15 cellular contexts compared by ENCODE assay signal in genomic region chr10:63766766-63767505, GRCh38.
DNase-seq lines count a peak whose midpoint lies in the region; ATAC-seq, FAIRE-seq and TF ChIP-seq lines count a peak whose summit lies in the region.
"Had no signal": no experiment of that assay in that cellular context is flagged by ENCODE, and none has a peak within 500 bp of the region (broad histone marks: within the 10 kb centered on the region; RNA-seq: fewer than 3 reads in every experiment).

No MANE protein-coding gene starts in this region.

- H3K79me2 ChIP-seq in mammary epithelial cell (ENCODE audit: insufficient read depth, low read length) (no peaks in the 10 kb centered on the region), HepG2 (ENCODE audit: insufficient read depth, low read length) (no peaks in the 10 kb centered on the region)

- H3K9me3 ChIP-seq in mammary epithelial cell (replicated peaks; ENCODE audit: insufficient read depth, low read length), result no peaks in the 10 kb centered on the region
- no peaks in the 10 kb centered on the region for H3K9me3 ChIP-seq in breast epithelium
- H3K9me3 ChIP-seq in HepG2 (ENCODE audit: low read length), result no peaks in the 10 kb centered on the region
- H3K9me3 ChIP-seq in tibial artery, result no peaks in the 10 kb centered on the region

- TF ChIP-seq POLR2A in breast epithelium (IDR thresholded peaks at IDR 0.05) (no peak), HepG2 (IDR thresholded peaks at IDR 0.05; ENCODE audit: insufficient read depth in 1 of 2, low read depth in 2 of 2, low read length in 2 of 2) (no peak)

- DNase-seq in mammary epithelial cell, result peak; percentile 8
- no peak for DNase-seq in breast epithelium (ENCODE audit: low spot score in 2 of 2)
- no peak for DNase-seq in coronary artery (ENCODE audit: low spot score)
- peak; percentile 24 for DNase-seq in HepG2 (ENCODE audit: low spot score)
- no peak for DNase-seq in tibial artery
- no peak for DNase-seq in DMS79 treated with DMSO at 0.1 percent for 48 hours (lab: John Stamatoyannopoulos, UW)
- no peak for DNase-seq in T-helper 1 cell
- DNase-seq in activated CD4-positive, alpha-beta T cell treated with anti-CD3 and anti-CD28 coated beads for 36 hours, result no peak
- DNase-seq: activated CD4-positive, alpha-beta T cell treated with anti-CD3 and anti-CD28 coated beads for 1 hour; activated effector memory CD4-positive, alpha-beta T cell treated with anti-CD3 and anti-CD28 coated beads, Interleukin-2, amount 50 U/mL, for 16 hours; effector CD8-positive, alpha-beta T cell; NCI-H1417 treated with DMSO at 0.1 percent for 48 hours; NCI-H82; stimulated activated naive CD4-positive, alpha-beta T cell treated with Interleukin-2 at 50 U/mL for 16 hours had no signal

- H3K4me3 ChIP-seq in mammary epithelial cell (replicated peaks in 1 of 3; ENCODE audit: insufficient read depth in 1 of 3, low read depth in 2 of 3, low read length in 3 of 3) (no peak overlapping the region), breast epithelium (no peak overlapping the region), coronary artery (no peak overlapping the region), HepG2 (replicated peaks in 1 of 3; ENCODE audit: insufficient read depth in 1 of 3, low read depth in 2 of 3, low read length in 3 of 3) (0 out of 6 replicates have a peak overlapping the region, but pooled peaks of 1 of the 3 experiments have one; percentile 20), tibial artery (no peak overlapping the region)

- H3K27ac Mint-ChIP-seq in activated CD4-positive, alpha-beta T cell treated with anti-CD3 and anti-CD28 coated beads for 36 hours, result no peak overlapping the region

- H2AFZ ChIP-seq in mammary epithelial cell (ENCODE audit: low read depth, low read length), result peak overlapping the region; percentile 43
- no peak overlapping the region for H2AFZ ChIP-seq in HepG2 (ENCODE audit: low read length)

- H3K9ac ChIP-seq in mammary epithelial cell (ENCODE audit: insufficient read depth, low read length), result no peak overlapping the region
- no peak overlapping the region for H3K9ac ChIP-seq in HepG2 (ENCODE audit: insufficient read depth, low read depth, low read length)

- CTCF ChIA-PET in mammary epithelial cell (lab: Charles Lee; ENCODE audit: low non-redundant PET), result interaction anchor here (0.7 to 1.0 kb wide), 3 partner anchors 12 to 600 kb away, joined by 5 to 6 read pairs (median 5); no protein-coding TSS in a partner anchor
- CTCF ChIA-PET in HepG2 (lab: Yijun Ruan, JAX; ENCODE audit: low intra/inter-chr PET ratio, low total read pairs), result interaction anchor here (1.7 kb wide), 1 partner anchor 47 kb away, joined by 9 read pairs; no protein-coding TSS in a partner anchor
- CTCF ChIA-PET in activated CD4-positive, alpha-beta T cell treated with anti-CD3 and anti-CD28 coated beads for 36 hours (lab: Charles Lee), result interaction anchor here (1.0 to 1.9 kb wide), 3 partner anchors 38 to 600 kb away, joined by 3 to 15 read pairs (median 5); no protein-coding TSS in a partner anchor

- H3K4me3 Mint-ChIP-seq in activated CD4-positive, alpha-beta T cell treated with anti-CD3 and anti-CD28 coated beads for 36 hours, result no peak overlapping the region

- H3K9me3 Mint-ChIP-seq in activated CD4-positive, alpha-beta T cell treated with anti-CD3 and anti-CD28 coated beads for 36 hours (ENCODE audit: low read depth), result no peaks in the 10 kb centered on the region

- H3K4me1 ChIP-seq in mammary epithelial cell (ENCODE audit: insufficient read depth, low read length) (peaks cover 28% of the 10 kb centered on the region), breast epithelium (no peaks in the 10 kb centered on the region), HepG2 (ENCODE audit: insufficient read depth, low read length) (peaks cover 15% of the 10 kb centered on the region), tibial artery (peaks cover 0 to 16% (median 5%) of the 10 kb centered on the region in 4 donors)

- no peak for TF ChIP-seq RAD21 in HepG2 (CRISPR knock-in tag; IDR thresholded peaks at IDR 0.05)

- H3K36me3 ChIP-seq in mammary epithelial cell (ENCODE audit: insufficient read depth, low read length) (no peaks in the 10 kb centered on the region), breast epithelium (no peaks in the 10 kb centered on the region), HepG2 (replicated peaks in 1 of 2; ENCODE audit: control insufficient read depth in 1 of 2, insufficient read depth in 2 of 2, low read length in 2 of 2) (no peaks in the 10 kb centered on the region), tibial artery (no peaks in the 10 kb centered on the region)

- H3K27me3 ChIP-seq in mammary epithelial cell (ENCODE audit: insufficient read depth, low read length), result no peaks in the 10 kb centered on the region
- H3K27me3 ChIP-seq in breast epithelium, result no peaks in the 10 kb centered on the region
- no peaks in the 10 kb centered on the region for H3K27me3 ChIP-seq in HepG2 (ENCODE audit: control insufficient read depth in 1 of 2, insufficient read depth in 2 of 2, low read length in 2 of 2)
- no peaks in the 10 kb centered on the region for H3K27me3 ChIP-seq in tibial artery

- TF ChIP-seq CTCF in mammary epithelial cell (conservative IDR thresholded peaks at IDR 0.05 in 1 of 2, IDR thresholded peaks at IDR 0.05 in 1 of 2; ENCODE audit: extremely low read depth in 1 of 2, insufficient read depth in 1 of 2, low read depth in 1 of 2, low read length in 2 of 2) (no peak), breast epithelium (IDR thresholded peaks at IDR 0.05) (no peak), coronary artery (IDR thresholded peaks at IDR 0.05) (no peak), HepG2 (CRISPR knock-in tag; IDR thresholded peaks at IDR 0.05) (no peak), tibial artery (IDR thresholded peaks at IDR 0.05) (no peak)

- BruUV-seq in mammary epithelial cell (replicated peaks; lab: Mats Ljungman, UMichigan) (no TSS peak), HepG2 (replicated peaks; lab: Mats Ljungman, UMichigan) (no TSS peak)

- H3K4me1 Mint-ChIP-seq in activated CD4-positive, alpha-beta T cell treated with anti-CD3 and anti-CD28 coated beads for 36 hours, result no peaks in the 10 kb centered on the region

- dilution Hi-C loops in mammary epithelial cell (cut with HindIII; ENCODE audit: low sequenced_read_pairs), result no loop called here

- ATAC-seq in HepG2, result peak; percentile 84
- no peak for ATAC-seq in activated CD4-positive, alpha-beta T cell treated with anti-CD3 and anti-CD28 coated beads for 36 hours

- no peak for FAIRE-seq in HepG2 (lab: Jason Lieb, UNC)
- FAIRE-seq: GM18507 had no signal

- WGBS in mammary epithelial cell (ENCODE audit: low coverage, missing lambda C conversion rate), result 54% methylated on average over 4 of the region's 4 CpGs
- 20% methylated on average over 4 of the region's 4 CpGs for WGBS in HepG2 (ENCODE audit: low lambda C conversion rate)

- no peaks in the 10 kb centered on the region for H3K27me3 Mint-ChIP-seq in activated CD4-positive, alpha-beta T cell treated with anti-CD3 and anti-CD28 coated beads for 36 hours

- no peak for TF ChIP-seq EP300 in HepG2 (IDR thresholded peaks at IDR 0.05; ENCODE audit: low read depth in 2 of 2, low read length in 2 of 2)
- no peak for TF ChIP-seq EP300 in HepG2 (CRISPR knock-in tag; IDR thresholded peaks at IDR 0.05; ENCODE audit: borderline replicate concordance)

- POLR2A ChIA-PET in HepG2 (lab: Yijun Ruan, JAX), result no interaction called here
- POLR2A ChIA-PET in activated CD4-positive, alpha-beta T cell treated with anti-CD3 and anti-CD28 coated beads for 36 hours (lab: Charles Lee), result interaction anchor here (0.5 kb wide), 1 partner anchor 25 kb away, joined by 6 read pairs; no protein-coding TSS in a partner anchor

- no peak overlapping the region for H3K4me2 ChIP-seq in mammary epithelial cell (ENCODE audit: insufficient read depth, low read depth, low read length)
- H3K4me2 ChIP-seq in HepG2 (ENCODE audit: low read depth, low read length), result peak overlapping the region; percentile 25

- H4K20me1 ChIP-seq in mammary epithelial cell (ENCODE audit: insufficient read depth, low read length) (no peaks in the 10 kb centered on the region), HepG2 (ENCODE audit: insufficient read depth, low read length) (no peaks in the 10 kb centered on the region)

- intact Hi-C loops in mammary epithelial cell (cut with micrococcal nuclease) (loop anchor here (1.0 to 2.0 kb wide), 3 partner anchors 47 to 600 kb away; no protein-coding TSS in a partner anchor), breast epithelium (cut with DNase I; ENCODE audit: low total_unique reads) (no loop called here), HepG2 (cut with micrococcal nuclease; ENCODE audit: unreplicated experiment) (loop anchor here (1.0 to 2.0 kb wide), 3 partner anchors 47 to 598 kb away; no protein-coding TSS in a partner anchor), tibial artery (cut with DNase I; ENCODE audit: low total_unique reads) (loop anchor here (5.0 kb wide), 1 partner anchor 600 kb away; no protein-coding TSS in a partner anchor)
- intact Hi-C loops in activated CD4-positive, alpha-beta T cell treated with anti-CD3 and anti-CD28 coated beads for 36 hours (cut with DNase I, micrococcal nuclease), result loop anchor here in 1 of 2 experiments (1.0 kb wide), 1 partner anchor 600 kb away; no protein-coding TSS in a partner anchor

- no peaks in the 10 kb centered on the region for H3K36me3 Mint-ChIP-seq in activated CD4-positive, alpha-beta T cell treated with anti-CD3 and anti-CD28 coated beads for 36 hours (ENCODE audit: low read depth)

- no peak overlapping the region for H3K27ac ChIP-seq in mammary epithelial cell (ENCODE audit: insufficient read depth, low read depth, low read length)
- peak overlapping the region in 1 of 2 donors; percentile 27 for H3K27ac ChIP-seq in breast epithelium
- peak overlapping the region; percentile 3 to 63 for H3K27ac ChIP-seq in coronary artery
- no peak overlapping the region for H3K27ac ChIP-seq in HepG2 (ENCODE audit: extremely low read length, insufficient read depth, low read length)
- H3K27ac ChIP-seq in tibial artery, result peak overlapping the region; percentile 46 to 54

- in situ Hi-C loops in mammary epithelial cell (cut with MboI; ENCODE audit: low sequenced_read_pairs in 2 of 2), result no loop called here
- in situ Hi-C loops in HepG2 (cut with HindIII; ENCODE audit: extremely low pct_ligation_motif_present, low pct_unique_long_range_greater_than_20kb), result no loop called here

TF ChIP-seq in HepG2, 621 proteins besides CTCF, POLR2A, EP300 and RAD21 (continues in another document):
- TF ChIP-seq KAT7 (CRISPR knock-in tag; IDR thresholded peaks at IDR 0.05; ENCODE audit: borderline replicate concordance) (no peak), ZZZ3 (CRISPR knock-in tag; IDR thresholded peaks at IDR 0.05; ENCODE audit: borderline replicate concordance) (no peak)

Comparison
In these comparisons a context has a peak if more than half of its experiments do, and no peak if none do; other contexts are left out.
1. DNase-seq: peak in mammary epithelial cell (single experiment) and HepG2 (single experiment); none in breast epithelium (0 of 2), coronary artery (single experiment), tibial artery (0 of 2), DMS79 treated with DMSO at 0.1 percent for 48 hours (single experiment), T-helper 1 cell (0 of 5) and activated CD4-positive, alpha-beta T cell treated with anti-CD3 and anti-CD28 coated beads for 36 hours (single experiment).
2. H3K27ac ChIP-seq: peak in coronary artery (2 of 2) and tibial artery (2 of 2); none in mammary epithelial cell (single experiment) and HepG2 (single experiment).